7 cellular contexts compared by ENCODE assay signal in genomic region chr10:95445837-95446347, GRCh38.
A peak's percentile ranks its signal among the peaks of the same experiment; 100 is the strongest.
DNase-seq lines count a peak whose midpoint lies in the region; ATAC-seq and TF ChIP-seq lines count a peak whose summit lies in the region.

No MANE protein-coding gene starts in this region.

- no peak for TF ChIP-seq EP300 in Ishikawa (IDR thresholded peaks at IDR 0.05; ENCODE audit: borderline replicate concordance)

- peak; percentile 56 for ATAC-seq in GM19463 (IDR thresholded peaks at IDR 0.05; ENCODE audit: unreplicated experiment)
- ATAC-seq in left lobe of liver = peak; percentile 78
- ATAC-seq in stimulated activated naive CD8-positive, alpha-beta T cell treated with anti-CD3 and anti-CD28 coated beads, Interleukin-15, Interleukin-2, amounts not matched to agents 100 U/mL and 50 U/mL, for 24 hours = peak; percentile 52

- H3K27ac ChIP-seq in SJSA1 = no peak overlapping the region
- peak overlapping the region; percentile 95 for H3K27ac ChIP-seq in cingulate gyrus (ENCODE audit: low read depth, low read length)

- peaks cover 8% of the 10 kb centered on the region for H3K4me1 ChIP-seq in SJSA1 (replicated peaks)

- H3K27me3 ChIP-seq in SJSA1 (replicated peaks) = peaks cover 33% of the 10 kb centered on the region

- H3K9me3 ChIP-seq in SJSA1 (replicated peaks) = no peaks in the 10 kb centered on the region

- H3K36me3 ChIP-seq in SJSA1 = no peaks in the 10 kb centered on the region

- DNase-seq in DMS79 (lab: John Stamatoyannopoulos, UW) (peak; percentile 37), SJSA1 (ENCODE audit: low read depth in 1 of 2, low spot score in 2 of 2) (peak; percentile 61 to 72), left lobe of liver (ENCODE audit: low spot score) (peak; percentile 74)
- peak; percentile 25 for DNase-seq in stimulated activated naive CD8-positive, alpha-beta T cell treated with anti-CD3 and anti-CD28 coated beads, Interleukin-15, Interleukin-2, amounts not matched to agents 100 U/mL and 50 U/mL, for 24 hours

- TF ChIP-seq RAD21 in Ishikawa (IDR thresholded peaks at IDR 0.05; ENCODE audit: low read depth) = peak; percentile 58

- H3K4me3 ChIP-seq in SJSA1 = no peak overlapping the region

TF ChIP-seq in Ishikawa, 13 proteins besides CTCF, POLR2A, EP300 and RAD21:
- no peak for TF ChIP-seq TAF1 (IDR thresholded peaks at IDR 0.05; ENCODE audit: low read depth)
- no peak for TF ChIP-seq REST (IDR thresholded peaks at IDR 0.05; ENCODE audit: low read depth)
- TF ChIP-seq FOXM1 (IDR thresholded peaks at IDR 0.05; ENCODE audit: borderline replicate concordance, low read depth) = no peak
- no peak for TF ChIP-seq USF1 (IDR thresholded peaks at IDR 0.05)
- TF ChIP-seq YY1 (IDR thresholded peaks at IDR 0.05; ENCODE audit: low read depth) = peak; percentile 65
- no peak for TF ChIP-seq TCF12 (IDR thresholded peaks at IDR 0.05; ENCODE audit: low read depth)
- peak; percentile 86 for TF ChIP-seq NFIC (IDR thresholded peaks at IDR 0.05)
- no peak for TF ChIP-seq MAX (IDR thresholded peaks at IDR 0.05)
- TF ChIP-seq ZBTB7A (IDR thresholded peaks at IDR 0.05; ENCODE audit: low read depth) = no peak
- TF ChIP-seq CREB1 (IDR thresholded peaks at IDR 0.05; ENCODE audit: low read depth) = no peak
- no peak for TF ChIP-seq EGR1 (IDR thresholded peaks at IDR 0.05)
- peak; percentile 55; the same call in 1 of the 2 replicates for TF ChIP-seq TEAD4 (IDR thresholded peaks at IDR 0.05)
- no peak for TF ChIP-seq CEBPB (IDR thresholded peaks at IDR 0.05)
